ENCODE assay signal across 18 cellular contexts in genomic region chr4:8295471-8295870, GRCh38. TPM values are rescaled to one million over a fixed set of nuclear protein-coding genes. Genes with fewer than 3 reads are reported as not detected.
"Had no signal": no experiment of that assay in that cellular context is flagged by ENCODE, and none has a peak within 500 bp of the region (broad histone marks: within the 10 kb centered on the region; RNA-seq: fewer than 3 reads in every experiment).

No MANE protein-coding gene starts in this region.

- H3K4me1 ChIP-seq: adrenal gland, gastrocnemius medialis, pancreas had no signal

- H3K9me3 ChIP-seq: adrenal gland, gastrocnemius medialis, pancreas had no signal

- H3K4me3 ChIP-seq: adrenal gland, gastrocnemius medialis, lung, pancreas had no signal

- H3K27me3 ChIP-seq: adrenal gland, gastrocnemius medialis, pancreas had no signal

- H3K27ac ChIP-seq: adrenal gland, epithelial cell of prostate, gastrocnemius medialis, pancreas, WERI-Rb-1 had no signal

- H3K36me3 ChIP-seq: adrenal gland, gastrocnemius medialis, pancreas, WERI-Rb-1 had no signal

- DNase-seq: activated CD4-positive, alpha-beta T cell treated with anti-CD3 and anti-CD28 coated beads for 48 hours; activated CD8-positive, alpha-beta T cell treated with anti-CD3 and anti-CD28 coated beads, Interleukin-2, amount 10 ng/mL, durations not matched to agents 7 days and 5 days; activated naive CD4-positive, alpha-beta T cell treated with Interleukin-2 at 50 U/mL for 16 hours; adrenal gland; effector memory CD8-positive, alpha-beta T cell; naive thymus-derived CD4-positive, alpha-beta T cell; stimulated activated CD4-positive, alpha-beta T cell treated with anti-CD3 and anti-CD28 coated beads, Interleukin-2, amount 100 ng/mL, for 24 hours; stimulated activated naive B cell treated with anti-CD40 and anti-IgM and Interleukin-4, amounts not matched to agents 10 μg/mL and 1 μg/mL and 100 μg/mL, for 72 hours; T-helper 9 cell; WERI-Rb-1 had no signal

- ATAC-seq: activated CD8-positive, alpha-beta T cell treated with anti-CD3 and anti-CD28 coated beads, Interleukin-2, amount 10 ng/mL, durations not matched to agents 7 days and 5 days; effector memory CD8-positive, alpha-beta T cell; gastrocnemius medialis; naive thymus-derived CD4-positive, alpha-beta T cell; pancreas; stimulated activated naive B cell treated with anti-CD40 and anti-IgM and Interleukin-4, amounts not matched to agents 10 μg/mL and 1 μg/mL and 100 μg/mL, for 72 hours had no signal

RNA-seq across cellular contexts. Expression of gene HTRA3, which starts 25.9 kb away (rescaled TPM):
- total RNA-seq: activated CD8-positive, alpha-beta T cell treated with anti-CD3 and anti-CD28 coated beads, Interleukin-2, amount 10 ng/mL, durations not matched to agents 7 days and 5 days; activated T-helper 1 cell treated with anti-CD3 and anti-CD28 coated beads, Interleukin-12 subunit alpha, Interleukin-12 subunit beta, Interleukin-2, Interleukin-4 antibody, amounts not matched to agents 30 ng/mL and 10 ng/mL and 1 ng/mL, durations not matched to agents 14 hours and 24 hours and 36 hours; mononuclear cell; naive thymus-derived CD4-positive, alpha-beta T cell; SK-MEL-5 had no signal
- polyA plus RNA-seq: keratinocyte; naive thymus-derived CD4-positive, alpha-beta T cell had no signal
